ENCODE assay signal across 8 cellular contexts in the genomic region with DNA sequence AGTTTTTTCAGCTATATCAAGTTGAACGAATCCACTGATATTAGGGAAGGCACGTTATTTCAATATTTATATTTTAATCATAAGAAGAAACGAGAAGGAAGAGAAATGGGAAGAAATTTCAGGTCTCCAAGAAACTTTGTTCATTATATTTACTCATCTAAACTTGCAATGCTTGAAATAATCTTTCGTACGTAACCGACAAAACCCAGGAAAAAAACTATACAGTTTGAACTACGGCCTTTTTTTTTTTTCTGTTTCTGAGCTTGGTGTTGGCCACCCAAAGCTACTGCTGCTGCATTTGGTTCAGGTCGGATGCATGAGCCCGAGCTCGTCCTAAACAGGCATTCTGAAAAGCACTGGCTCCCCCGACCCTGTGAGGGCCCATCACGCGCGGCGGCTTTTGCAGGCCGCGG. TPM values are rescaled to one million over a fixed set of nuclear protein-coding genes. Genes with fewer than 3 reads are reported as not detected.
DNase-seq lines count a peak whose midpoint lies in the region; ATAC-seq lines count a peak whose summit lies in the region.

No MANE protein-coding gene starts in this region.

- H3K27ac Mint-ChIP-seq in activated CD8-positive, alpha-beta T cell treated with anti-CD3 and anti-CD28 coated beads, Interleukin-2, amount 10 ng/mL, durations not matched to agents 7 days and 5 days = no peak overlapping the region
- H3K27ac Mint-ChIP-seq in stimulated activated effector memory CD8-positive, alpha-beta T cell treated with anti-CD3 and anti-CD28 coated beads, Interleukin-12 subunit alpha, Interleukin-12 subunit beta, amount 100 ng/mL, for 72 hours = peak overlapping the region; percentile 93

- peaks cover 17% of the 10 kb centered on the region for H3K4me1 Mint-ChIP-seq in activated CD8-positive, alpha-beta T cell treated with anti-CD3 and anti-CD28 coated beads, Interleukin-2, amount 10 ng/mL, durations not matched to agents 7 days and 5 days (ENCODE audit: low read depth)
- H3K4me1 Mint-ChIP-seq in stimulated activated effector memory CD8-positive, alpha-beta T cell treated with anti-CD3 and anti-CD28 coated beads, Interleukin-12 subunit alpha, Interleukin-12 subunit beta, amount 100 ng/mL, for 72 hours = peaks cover 26% of the 10 kb centered on the region

- peaks cover 44% of the 10 kb centered on the region for H3K27me3 Mint-ChIP-seq in activated CD8-positive, alpha-beta T cell treated with anti-CD3 and anti-CD28 coated beads, Interleukin-2, amount 10 ng/mL, durations not matched to agents 7 days and 5 days (ENCODE audit: low read depth)

- DNase-seq in NCI-H1105 treated with DMSO at 0.1 percent for 48 hours (lab: John Stamatoyannopoulos, UW) (peak; percentile 34), NCI-H1105 (lab: John Stamatoyannopoulos, UW) (no peak), NCI-H774 (lab: John Stamatoyannopoulos, UW) (no peak)
- no peak for DNase-seq in activated CD8-positive, alpha-beta T cell treated with anti-CD3 and anti-CD28 coated beads, Interleukin-2, amount 10 ng/mL, durations not matched to agents 7 days and 5 days
- no peak for DNase-seq in stimulated activated effector memory CD8-positive, alpha-beta T cell treated with anti-CD3 and anti-CD28 coated beads, Interleukin-12 subunit alpha, Interleukin-12 subunit beta, amount 100 ng/mL, for 72 hours (ENCODE audit: low spot score in 2 of 2)
- DNase-seq in stimulated activated CD4-positive, alpha-beta T cell treated with anti-CD3 and anti-CD28 coated beads, Interleukin-2, amount 100 ng/mL, for 48 hours = no peak

- ATAC-seq in activated CD8-positive, alpha-beta T cell treated with anti-CD3 and anti-CD28 coated beads, Interleukin-2, amount 10 ng/mL, durations not matched to agents 7 days and 5 days = no peak
- ATAC-seq in stimulated activated effector memory CD8-positive, alpha-beta T cell treated with anti-CD3 and anti-CD28 coated beads, Interleukin-12 subunit alpha, Interleukin-12 subunit beta, amount 100 ng/mL, for 72 hours = no peak
- no peak for ATAC-seq in HG03196 (IDR thresholded peaks at IDR 0.05; ENCODE audit: unreplicated experiment)

- CTCF ChIA-PET in activated CD8-positive, alpha-beta T cell treated with anti-CD3 and anti-CD28 coated beads, Interleukin-2, amount 10 ng/mL, durations not matched to agents 7 days and 5 days (lab: Charles Lee) = interaction anchor here (0.9 to 3.6 kb wide), 6 partner anchors 9 to 440 kb away, joined by 3 to 34 read pairs (median 13); no protein-coding TSS in a partner anchor

- H3K36me3 Mint-ChIP-seq in activated CD8-positive, alpha-beta T cell treated with anti-CD3 and anti-CD28 coated beads, Interleukin-2, amount 10 ng/mL, durations not matched to agents 7 days and 5 days (ENCODE audit: low read depth) = no peaks in the 10 kb centered on the region
- peaks cover 15% of the 10 kb centered on the region for H3K36me3 Mint-ChIP-seq in stimulated activated effector memory CD8-positive, alpha-beta T cell treated with anti-CD3 and anti-CD28 coated beads, Interleukin-12 subunit alpha, Interleukin-12 subunit beta, amount 100 ng/mL, for 72 hours

- no peaks in the 10 kb centered on the region for H3K36me3 ChIP-seq in iPS-15b (ENCODE audit: control insufficient read depth, insufficient read depth, low read length)

- peak overlapping the region; percentile 83 for H3K4me3 ChIP-seq in iPS-15b (ENCODE audit: low read depth, low read length)

- peak overlapping the region; percentile 82 for H3K4me3 Mint-ChIP-seq in activated CD8-positive, alpha-beta T cell treated with anti-CD3 and anti-CD28 coated beads, Interleukin-2, amount 10 ng/mL, durations not matched to agents 7 days and 5 days
- H3K4me3 Mint-ChIP-seq in stimulated activated effector memory CD8-positive, alpha-beta T cell treated with anti-CD3 and anti-CD28 coated beads, Interleukin-12 subunit alpha, Interleukin-12 subunit beta, amount 100 ng/mL, for 72 hours = peak overlapping the region; percentile 94

- H3K9ac ChIP-seq in iPS-15b (ENCODE audit: low read depth, low read length) = peak overlapping the region; percentile 62

- no peaks in the 10 kb centered on the region for H3K9me3 Mint-ChIP-seq in activated CD8-positive, alpha-beta T cell treated with anti-CD3 and anti-CD28 coated beads, Interleukin-2, amount 10 ng/mL, durations not matched to agents 7 days and 5 days (ENCODE audit: insufficient read depth)
- H3K9me3 Mint-ChIP-seq in stimulated activated effector memory CD8-positive, alpha-beta T cell treated with anti-CD3 and anti-CD28 coated beads, Interleukin-12 subunit alpha, Interleukin-12 subunit beta, amount 100 ng/mL, for 72 hours = no peaks in the 10 kb centered on the region

- no peaks in the 10 kb centered on the region for H3K9me3 ChIP-seq in iPS-15b (ENCODE audit: control insufficient read depth, insufficient read depth, low read length)

- H3K27me3 ChIP-seq in iPS-15b (ENCODE audit: control insufficient read depth, insufficient read depth, low read length) = no peaks in the 10 kb centered on the region

- peaks cover 2% of the 10 kb centered on the region for H3K4me1 ChIP-seq in iPS-15b (ENCODE audit: control insufficient read depth, insufficient read depth, low read length)

- POLR2A ChIA-PET in activated CD8-positive, alpha-beta T cell treated with anti-CD3 and anti-CD28 coated beads, Interleukin-2, amount 10 ng/mL, durations not matched to agents 7 days and 5 days (lab: Charles Lee) = interaction anchor here (0.7 to 1.5 kb wide), 2 partner anchors 296 to 298 kb away, joined by 3 read pairs; a partner anchor contains a TSS

RNA-seq across cellular contexts. Expression of a gene that starts 0.5 kb away (rescaled TPM):
- 1 to 10 TPM; 3.8 to 3.9 TPM for total RNA-seq in activated CD8-positive, alpha-beta T cell treated with anti-CD3 and anti-CD28 coated beads, Interleukin-2, amount 10 ng/mL, durations not matched to agents 7 days and 5 days

RNA-seq across cellular contexts. Expression of a gene that starts 55.1 kb away (rescaled TPM):
- total RNA-seq in activated CD8-positive, alpha-beta T cell treated with anti-CD3 and anti-CD28 coated beads, Interleukin-2, amount 10 ng/mL, durations not matched to agents 7 days and 5 days = under 1 TPM; 0.05 to 0.08 TPM
